22 cellular contexts compared by ENCODE assay signal in genomic region chr21:46089285-46089684, GRCh38. TPM values are rescaled to one million over a fixed set of nuclear protein-coding genes. Genes with fewer than 3 reads are reported as not detected.
A peak's percentile ranks its signal among the peaks of the same experiment; 100 is the strongest.
DNase-seq lines count a peak whose midpoint lies in the region; ATAC-seq and TF ChIP-seq lines count a peak whose summit lies in the region.
"Had no signal": no experiment of that assay in that cellular context is flagged by ENCODE, and none has a peak within 500 bp of the region (broad histone marks: within the 10 kb centered on the region; RNA-seq: fewer than 3 reads in every experiment).

No MANE protein-coding gene starts in this region.

- no peak overlapping the region for H2AK9ac ChIP-seq in IMR-90 (replicated peaks; ENCODE audit: low read depth, low read length, poor library complexity)

- H3K18ac ChIP-seq in IMR-90 (ENCODE audit: low read depth, low read length): no peak overlapping the region

- peak; percentile 16 for DNase-seq in AG20443 (ENCODE audit: low spot score)
- no peak for DNase-seq in IMR-90
- peak; percentile 7 for DNase-seq in iPS-NIHi7 (ENCODE audit: extremely low spot score)
- peak; percentile 51 for DNase-seq in osteocyte (ENCODE audit: extremely low spot score, unreplicated experiment)
- no peak for DNase-seq in hepatocyte (ENCODE audit: low spot score)
- DNase-seq in LoVo (ENCODE audit: low spot score): no peak
- no peak for DNase-seq in medulla oblongata (ENCODE audit: extremely low spot score)
- DNase-seq: ACHN; COR-L47; DMS 273 treated with DMSO at 0.1 percent for 48 hours; DND-41; HCEC 1CT; NCI-H1417; NCI-H187; NCI-H2107; NCI-H510A; NCI-H748 treated with DMSO at 0.1 percent for 48 hours; NK-92 treated with Interleukin-12 subunit alpha and Interleukin-12 subunit beta, amount 100 ng/mL, for 24 hours; Right ventricle myocardium superior had no signal

- H4K20me1 ChIP-seq in IMR-90 (ENCODE audit: insufficient read depth, low read length): 0 out of 2 replicates have a peak, but pooled peaks cover 3% of the 10 kb centered on the region
- no peaks in the 10 kb centered on the region for H4K20me1 ChIP-seq in hepatocyte (ENCODE audit: insufficient read depth, poor library complexity, severe bottlenecking)

- H3K9me1 ChIP-seq in IMR-90 (ENCODE audit: insufficient read depth, low read length): peaks cover 14% of the 10 kb centered on the region

- dilution Hi-C loops in IMR-90 (cut with HindIII; ENCODE audit: low sequenced_read_pairs, unreplicated experiment): no loop called here

- no TSS peak for BruUV-seq in IMR-90 (replicated peaks; lab: Mats Ljungman, UMichigan)

- intact Hi-C loops in IMR-90 (cut with micrococcal nuclease): no loop called here

- H3K56ac ChIP-seq in IMR-90 (ENCODE audit: extremely low read depth, insufficient read depth, low read length): no peak overlapping the region

- H3K27ac ChIP-seq in IMR-90 (ENCODE audit: insufficient read depth, low read length) (no peak overlapping the region), hepatocyte (no peak overlapping the region)
- H3K27ac ChIP-seq: KMS-11 had no signal

- no peak overlapping the region for H4K5ac ChIP-seq in IMR-90 (ENCODE audit: low read depth, low read length)

- POLR2A ChIA-PET in IMR-90 (lab: Charles Lee; ENCODE audit: unreplicated experiment): interaction anchor here (1.5 kb wide), 1 partner anchor 11 kb away, joined by 3 read pairs; no protein-coding TSS in a partner anchor

- H2BK20ac ChIP-seq in IMR-90 (ENCODE audit: low read depth, low read length): peak overlapping the region; percentile 54; the same call in 1 of the 2 replicates

- no peak overlapping the region for H2AFZ ChIP-seq in IMR-90 (replicated peaks; ENCODE audit: low read length, poor library complexity)
- no peak overlapping the region for H2AFZ ChIP-seq in hepatocyte

- H3K4ac ChIP-seq in IMR-90 (ENCODE audit: low read depth, low read length): no peak overlapping the region

- no peak overlapping the region for H3K23ac ChIP-seq in IMR-90 (ENCODE audit: low read depth, low read length)

- H3K4me3 Mint-ChIP-seq in osteocyte (ENCODE audit: unreplicated experiment): no peak overlapping the region
- H3K4me3 Mint-ChIP-seq: B cell had no signal

- no peak overlapping the region for H4K91ac ChIP-seq in IMR-90 (ENCODE audit: insufficient read depth, low read depth, low read length)

- CTCF ChIA-PET in IMR-90 (lab: Yijun Ruan, JAX): interaction anchor here (0.8 kb wide), 1 partner anchor 29 kb away, joined by 3 read pairs; no protein-coding TSS in a partner anchor

- H3K27me3 ChIP-seq in IMR-90 (ENCODE audit: control insufficient read depth, insufficient read depth, low read length): no peaks in the 10 kb centered on the region
- H3K27me3 ChIP-seq in hepatocyte: no peaks in the 10 kb centered on the region

- peak overlapping the region; percentile 1; the same call in 1 of the 2 replicates for H2AK5ac ChIP-seq in IMR-90 (ENCODE audit: low read depth, low read length)

- H4K8ac ChIP-seq in IMR-90 (ENCODE audit: low read depth in 2 of 2, low read length in 2 of 2): no peak overlapping the region

- H3K27ac Mint-ChIP-seq in osteocyte (ENCODE audit: unreplicated experiment): no peak overlapping the region
- H3K27ac Mint-ChIP-seq: B cell had no signal

- TF ChIP-seq RAD21 in IMR-90 (IDR thresholded peaks at IDR 0.05; ENCODE audit: low read length): no peak

- H3K79me1 ChIP-seq in IMR-90 (ENCODE audit: low read depth in 1 of 2, low read length in 2 of 2): peaks cover 0 to 26% of the 10 kb centered on the region in 2 experiments; a peak in 2 of 4 replicates

- H3K9ac ChIP-seq in IMR-90 (ENCODE audit: low read depth, low read length): no peak overlapping the region
- H3K9ac ChIP-seq: KMS-11 had no signal

- H3K9me2 ChIP-seq in hepatocyte (replicated peaks; ENCODE audit: insufficient read depth): no peaks in the 10 kb centered on the region

- H3K36me3 ChIP-seq in IMR-90 (ENCODE audit: control insufficient read depth, insufficient read depth, low read length) (no peaks in the 10 kb centered on the region), hepatocyte (replicated peaks; ENCODE audit: insufficient read depth, low read depth) (no peaks in the 10 kb centered on the region)

- WGBS in IMR-90 (ENCODE audit: extremely low coverage in 2 of 2, insufficient read length in 1 of 2), 2 experiments: no CpG with 5 or more reads among the region's 5 CpGs
- WGBS in hepatocyte (ENCODE audit: low lambda C conversion rate, missing lambda C conversion rate): 73% methylated on average over 5 of the region's 5 CpGs

- H3K27me3 Mint-ChIP-seq in osteocyte (ENCODE audit: unreplicated experiment): no peaks in the 10 kb centered on the region
- H3K27me3 Mint-ChIP-seq: B cell had no signal

- no peaks in the 10 kb centered on the region for H3K79me2 ChIP-seq in hepatocyte

- H3K4me2 ChIP-seq in IMR-90 (ENCODE audit: low read depth, low read length) (no peak overlapping the region), hepatocyte (no peak overlapping the region)
- H3K4me2 ChIP-seq: KMS-11 had no signal

- H3K4me1 Mint-ChIP-seq in osteocyte (ENCODE audit: unreplicated experiment): peaks cover 8% of the 10 kb centered on the region
- H3K4me1 Mint-ChIP-seq: B cell had no signal

- in situ Hi-C loops in IMR-90 (cut with MboI; ENCODE audit: low sequenced_read_pairs): no loop called here

- H3K9me3 ChIP-seq in IMR-90 (ENCODE audit: control insufficient read depth, insufficient read depth, low read length) (peaks cover 3% of the 10 kb centered on the region; the same call in 1 of the 2 replicates), hepatocyte (ENCODE audit: low read depth) (no peaks in the 10 kb centered on the region)

- peaks cover 14% of the 10 kb centered on the region for H3K9me3 Mint-ChIP-seq in osteocyte (ENCODE audit: unreplicated experiment)

- no peak overlapping the region for H2BK5ac ChIP-seq in IMR-90 (ENCODE audit: low read depth, low read length, poor library complexity, severe bottlenecking)

- H3K36me3 Mint-ChIP-seq in osteocyte (ENCODE audit: unreplicated experiment): peaks cover 8% of the 10 kb centered on the region

- H3K4me3 ChIP-seq in IMR-90 (ENCODE audit: insufficient read depth, low read depth, low read length) (no peak overlapping the region), hepatocyte (no peak overlapping the region)

- no peak for ATAC-seq in IMR-90 (ENCODE audit: low read depth)
- no peak for ATAC-seq in GM19324 (IDR thresholded peaks at IDR 0.05; ENCODE audit: low FRiP score, unreplicated experiment)

- H2BK120ac ChIP-seq in IMR-90 (ENCODE audit: low read depth, low read length): no peak overlapping the region

- peaks cover 17% of the 10 kb centered on the region for H3K4me1 ChIP-seq in IMR-90 (ENCODE audit: control insufficient read depth, insufficient read depth, low read length)
- peaks cover 6% of the 10 kb centered on the region for H3K4me1 ChIP-seq in hepatocyte (ENCODE audit: insufficient read depth)

- H2BK15ac ChIP-seq in IMR-90 (ENCODE audit: low read depth, low read length): peak overlapping the region; percentile 41; the same call in 1 of the 3 replicates

- TF ChIP-seq CTCF in IMR-90 (conservative IDR thresholded peaks at IDR 0.05; ENCODE audit: low read depth, low read length) (no peak), osteocyte (IDR thresholded peaks at IDR 0.05) (no peak), hepatocyte (IDR thresholded peaks at IDR 0.05; ENCODE audit: poor library complexity) (no peak)

- no peak for TF ChIP-seq POLR2A in IMR-90 (IDR thresholded peaks at IDR 0.05; ENCODE audit: low read depth, low read length)

- no peak overlapping the region for H3K14ac ChIP-seq in IMR-90 (replicated peaks; ENCODE audit: low read depth, low read length)

TF ChIP-seq in IMR-90, 13 proteins besides CTCF, POLR2A, EP300 and RAD21:
- TF ChIP-seq FOS (IDR thresholded peaks at IDR 0.05; ENCODE audit: low read depth, low read length) (no peak), RCOR1 (IDR thresholded peaks at IDR 0.05; ENCODE audit: insufficient replicate concordance, low read length) (no peak), ELK1 (IDR thresholded peaks at IDR 0.05; ENCODE audit: borderline replicate concordance, low read depth, low read length) (no peak), RFX5 (IDR thresholded peaks at IDR 0.05; ENCODE audit: low read depth, low read length) (no peak), NFE2L2 (IDR thresholded peaks at IDR 0.05; ENCODE audit: low read depth, low read length) (no peak), BHLHE40 (IDR thresholded peaks at IDR 0.05; ENCODE audit: low read depth, low read length) (no peak), MAZ (IDR thresholded peaks at IDR 0.05; ENCODE audit: borderline replicate concordance, low read depth, low read length) (no peak), SMC3 (IDR thresholded peaks at IDR 0.05; ENCODE audit: low read depth, low read length) (no peak), CEBPB (IDR thresholded peaks at IDR 0.05; ENCODE audit: low read depth, low read length) (no peak), MAFK (IDR thresholded peaks at IDR 0.05; ENCODE audit: low read depth, low read length) (no peak), MXI1 (IDR thresholded peaks at IDR 0.05; ENCODE audit: borderline replicate concordance, low read depth, low read length) (no peak), USF2 (IDR thresholded peaks at IDR 0.05; ENCODE audit: low read depth, low read length) (no peak), CHD1 (IDR thresholded peaks at IDR 0.05; ENCODE audit: low read depth, low read length) (no peak)

RNA-seq across cellular contexts. Expression of gene COL6A2, which starts 8.6 kb away (rescaled TPM):
- total RNA-seq in IMR-90 (2012; rRNA removed) (208 and 222 TPM in 2 replicates), osteocyte (1,821 and 1,951 TPM in 2 replicates), hepatocyte (389 and 509 TPM in 2 replicates)
- polyA plus RNA-seq in IMR-90 (2012; rRNA removed) (1,065 and 1,165 TPM in 2 replicates), hepatocyte (832 and 940 TPM in 2 replicates)
- 753 and 1,846 TPM in 2 replicates for polyA plus RNA-seq in IMR-90 (2012; cell fraction: cytosol; rRNA removed)
- polyA plus RNA-seq in IMR-90 (2012; cell fraction: nucleus; rRNA removed; ENCODE audit: low replicate concordance): 2,830 and 5,552 TPM in 2 replicates

Comparison
In these comparisons a context has a peak if more than half of its experiments do, and no peak if none do; other contexts are left out.
1. DNase-seq: peak in AG20443 (single experiment), iPS-NIHi7 (single experiment) and osteocyte (single experiment); none in IMR-90 (single experiment), hepatocyte (single experiment), LoVo (single experiment) and medulla oblongata (single experiment).